18 cellular contexts compared by ENCODE assay signal in genomic region chr2:201938816-201939180, GRCh38.
"Had no signal": no experiment of that assay in that cellular context is flagged by ENCODE, and none has a peak within 500 bp of the region (broad histone marks: within the 10 kb centered on the region; RNA-seq: fewer than 3 reads in every experiment).

No MANE protein-coding gene starts in this region.

- H3K27ac Mint-ChIP-seq: activated naive CD4-positive, alpha-beta T cell treated with anti-CD3 and anti-CD28 coated beads, Interleukin-2, amount 50 U/mL, for 24 hours; activated T-cell treated with anti-CD3 and anti-CD28 coated beads, Interleukin-2, amount 50 U/mL, for 72 hours; natural killer cell treated with Interleukin-12 subunit alpha and Interleukin-12 subunit beta and Interleukin-15 and Interleukin-18, amount 100 ng/mL, for 72 hours; stimulated activated naive CD8-positive, alpha-beta T cell treated with anti-CD3 and anti-CD28 coated beads, Interleukin-15, Interleukin-2, amounts not matched to agents 100 ng/mL and 50 ng/mL, for 24 hours had no signal

- H3K4me1 Mint-ChIP-seq: activated naive CD4-positive, alpha-beta T cell treated with anti-CD3 and anti-CD28 coated beads, Interleukin-2, amount 50 U/mL, for 24 hours had no signal

- ATAC-seq: activated T-cell treated with anti-CD3 and anti-CD28 coated beads, Interleukin-2, amount 50 U/mL, for 72 hours; esophagus mucosa; gastroesophageal sphincter; heart left ventricle; left ventricle myocardium superior; natural killer cell treated with Interleukin-12 subunit alpha and Interleukin-12 subunit beta and Interleukin-15 and Interleukin-18, amount 100 ng/mL, for 72 hours; right cardiac atrium had no signal

- H3K27me3 Mint-ChIP-seq: activated naive CD4-positive, alpha-beta T cell treated with anti-CD3 and anti-CD28 coated beads, Interleukin-2, amount 50 U/mL, for 24 hours had no signal

- DNase-seq: activated CD4-positive, alpha-beta T cell treated with anti-CD3 and anti-CD28 coated beads, Interleukin-2, amount 50 U/mL, for 4 hours; activated gamma-delta T cell; activated T-cell treated with anti-CD3 and anti-CD28 coated beads, Interleukin-2, amount 50 U/mL, for 72 hours; effector CD4-positive, alpha-beta T cell; heart left ventricle; left ventricle myocardium superior; right cardiac atrium; T-helper 2 cell had no signal

- H3K9me3 ChIP-seq: ascending aorta, gastroesophageal sphincter, prostate gland, vagina had no signal

- H3K27me3 ChIP-seq: ascending aorta, gastroesophageal sphincter, tibial nerve, vagina had no signal

- H3K27ac ChIP-seq: ascending aorta, gastroesophageal sphincter, heart left ventricle, prostate gland, tibial nerve, vagina, WERI-Rb-1 had no signal

- H3K4me1 ChIP-seq: ascending aorta, gastroesophageal sphincter, heart left ventricle, prostate gland, tibial nerve, vagina had no signal

- H3K36me3 Mint-ChIP-seq: activated naive CD4-positive, alpha-beta T cell treated with anti-CD3 and anti-CD28 coated beads, Interleukin-2, amount 50 U/mL, for 24 hours; natural killer cell treated with Interleukin-12 subunit alpha and Interleukin-12 subunit beta and Interleukin-15 and Interleukin-18, amount 100 ng/mL, for 72 hours had no signal

- H3K4me3 Mint-ChIP-seq: activated naive CD4-positive, alpha-beta T cell treated with anti-CD3 and anti-CD28 coated beads, Interleukin-2, amount 50 U/mL, for 24 hours; activated T-cell treated with anti-CD3 and anti-CD28 coated beads, Interleukin-2, amount 50 U/mL, for 72 hours; natural killer cell treated with Interleukin-12 subunit alpha and Interleukin-12 subunit beta and Interleukin-15 and Interleukin-18, amount 100 ng/mL, for 72 hours; stimulated activated naive CD8-positive, alpha-beta T cell treated with anti-CD3 and anti-CD28 coated beads, Interleukin-15, Interleukin-2, amounts not matched to agents 100 ng/mL and 50 ng/mL, for 24 hours had no signal

- H3K36me3 ChIP-seq: ascending aorta, gastroesophageal sphincter, heart left ventricle, prostate gland, tibial nerve, vagina, WERI-Rb-1 had no signal

- H3K4me3 ChIP-seq: ascending aorta, gastroesophageal sphincter, heart left ventricle, prostate gland, tibial nerve, vagina had no signal

- H3K9me3 Mint-ChIP-seq: activated naive CD4-positive, alpha-beta T cell treated with anti-CD3 and anti-CD28 coated beads, Interleukin-2, amount 50 U/mL, for 24 hours; natural killer cell treated with Interleukin-12 subunit alpha and Interleukin-12 subunit beta and Interleukin-15 and Interleukin-18, amount 100 ng/mL, for 72 hours had no signal
